In genomic region chr6:53284901-53285300, GRCh38 we compare ENCODE assay signal across 13 cellular contexts.
DNase-seq lines count a peak whose midpoint lies in the region; ATAC-seq and TF ChIP-seq lines count a peak whose summit lies in the region.
"Had no signal": no experiment of that assay in that cellular context is flagged by ENCODE, and none has a peak within 500 bp of the region (broad histone marks: within the 10 kb centered on the region; RNA-seq: fewer than 3 reads in every experiment).

No MANE protein-coding gene starts in this region.

- H3K27me3 ChIP-seq in BLaER1 treated with 17β-estradiol and CSF1 and Interleukin-3, amounts not matched to agents 10 nM and 100 nM: no peaks in the 10 kb centered on the region
- no peaks in the 10 kb centered on the region for H3K27me3 ChIP-seq in Caco-2 (replicated peaks; ENCODE audit: control insufficient read depth, insufficient read depth, low read length)
- no peaks in the 10 kb centered on the region for H3K27me3 ChIP-seq in psoas muscle (ENCODE audit: insufficient read depth in 3 of 3, low read length in 2 of 3)

- no TSS peak for BruUV-seq in Caco-2 (replicated peaks; lab: Mats Ljungman, UMichigan)

- peak; percentile 80 for ATAC-seq in GM18909 (IDR thresholded peaks at IDR 0.05; ENCODE audit: poor library complexity, unreplicated experiment)
- peak; percentile 51 for ATAC-seq in HG02852 (IDR thresholded peaks at IDR 0.05; ENCODE audit: unreplicated experiment)
- ATAC-seq in T-cell (replicated peaks in 1 of 4): peak in 1 of 4 experiments; percentile 28
- no peak for ATAC-seq in psoas muscle
- no peak for ATAC-seq in sciatic nerve
- ATAC-seq: PC-3 had no signal

- DNase-seq in T-cell (no peak), Caco-2 (no peak), NCI-H69 (lab: John Stamatoyannopoulos, UW) (no peak), psoas muscle (no peak), sciatic nerve (ENCODE audit: low spot score) (no peak)
- DNase-seq: aorta, NCI-H1436, nephron progenitor cell had no signal

- peaks cover 22 to 65% (median 49%) of the 10 kb centered on the region in 11 experiments; a peak in 20 of 22 replicates for H3K36me3 ChIP-seq in BLaER1 treated with 17β-estradiol and CSF1 and Interleukin-3, amounts not matched to agents 10 nM and 100 nM
- H3K36me3 ChIP-seq in Caco-2 (ENCODE audit: control insufficient read depth, insufficient read depth, low read length) (no peaks in the 10 kb centered on the region), psoas muscle (ENCODE audit: insufficient read depth in 1 of 2, low read depth in 1 of 2) (no peaks in the 10 kb centered on the region)

- CTCF ChIA-PET in T-cell (lab: Charles Lee) (interaction anchor here (0.5 to 1.3 kb wide), 4 partner anchors 44 to 200 kb away, joined by 3 to 7 read pairs (median 3); no protein-coding TSS in a partner anchor), Caco-2 (lab: Charles Lee) (no interaction called here)

- H3K36me3 Mint-ChIP-seq in T-cell (peaks cover 55% of the 10 kb centered on the region), Caco-2 (ENCODE audit: insufficient read depth, unreplicated experiment) (peaks cover 20% of the 10 kb centered on the region)

- no peak overlapping the region for H3K4me3 ChIP-seq in BLaER1 treated with 17β-estradiol and CSF1 and Interleukin-3, amounts not matched to agents 10 nM and 100 nM
- no peak overlapping the region for H3K4me3 ChIP-seq in Caco-2 (ENCODE audit: low read depth, low read length)
- H3K4me3 ChIP-seq in psoas muscle: no peak overlapping the region

- H3K4me2 ChIP-seq in BLaER1 treated with 17β-estradiol and CSF1 and Interleukin-3, amounts not matched to agents 10 nM and 100 nM: peak overlapping the region in 6 of 11 experiments; percentile 18 to 80 (median 70); a peak in 11 of 22 replicates

- WGBS in psoas muscle, 3 donors: 85 to 88% (median 87%) methylated on average over 4 of the region's 4 CpGs

- peaks cover 0 to 7% (median 0%) of the 10 kb centered on the region in 11 experiments; a peak in 2 of 22 replicates for H3K9me3 ChIP-seq in BLaER1 treated with 17β-estradiol and CSF1 and Interleukin-3, amounts not matched to agents 10 nM and 100 nM (replicated peaks in 1 of 11)
- H3K9me3 ChIP-seq in Caco-2 (no peaks in the 10 kb centered on the region), psoas muscle (no peaks in the 10 kb centered on the region)

- POLR2A ChIA-PET in T-cell (lab: Charles Lee) (interaction anchor here in 1 of 2 donors (0.6 to 1.0 kb wide), 2 partner anchors 26 to 62 kb away, joined by 3 read pairs; no protein-coding TSS in a partner anchor), Caco-2 (lab: Charles Lee) (no interaction called here)

- H3K4me1 ChIP-seq in BLaER1 treated with 17β-estradiol and CSF1 and Interleukin-3, amounts not matched to agents 10 nM and 100 nM: peaks cover 31 to 93% (median 77%) of the 10 kb centered on the region in 10 experiments
- H3K4me1 ChIP-seq in Caco-2 (no peaks in the 10 kb centered on the region), psoas muscle (peaks cover 5% of the 10 kb centered on the region)

- H3K9me3 Mint-ChIP-seq in T-cell (no peaks in the 10 kb centered on the region), Caco-2 (ENCODE audit: unreplicated experiment) (no peaks in the 10 kb centered on the region)
- H3K9me3 Mint-ChIP-seq: nephron progenitor cell had no signal

- H3K4me3 Mint-ChIP-seq in T-cell (peak overlapping the region; percentile 5 to 31 (median 10)), Caco-2 (ENCODE audit: unreplicated experiment) (no peak overlapping the region)
- H3K4me3 Mint-ChIP-seq: nephron progenitor cell had no signal

- H3K27ac Mint-ChIP-seq in T-cell: peak overlapping the region; percentile 30 to 78
- no peak overlapping the region for H3K27ac Mint-ChIP-seq in Caco-2 (ENCODE audit: unreplicated experiment)
- H3K27ac Mint-ChIP-seq: nephron progenitor cell had no signal

- H4K20me1 ChIP-seq in BLaER1 treated with 17β-estradiol and CSF1 and Interleukin-3, amounts not matched to agents 10 nM and 100 nM: peaks cover 0 to 38% (median 17%) of the 10 kb centered on the region in 11 experiments; a peak in 12 of 22 replicates

- peaks cover 48 to 88% (median 73%) of the 10 kb centered on the region in 3 donors for H3K4me1 Mint-ChIP-seq in T-cell
- no peaks in the 10 kb centered on the region for H3K4me1 Mint-ChIP-seq in Caco-2 (ENCODE audit: low read depth, unreplicated experiment)

- no peak for TF ChIP-seq CTCF in Caco-2 (IDR thresholded peaks at IDR 0.05; ENCODE audit: insufficient read depth in 1 of 2, low read depth in 1 of 2, low read length in 1 of 2, severe bottlenecking in 1 of 2, unreplicated experiment in 1 of 2)
- no peak for TF ChIP-seq CTCF in psoas muscle (IDR thresholded peaks at IDR 0.05)

- H3K27me3 Mint-ChIP-seq in T-cell: no peaks in the 10 kb centered on the region
- H3K27me3 Mint-ChIP-seq in Caco-2 (ENCODE audit: insufficient read depth, unreplicated experiment): no peaks in the 10 kb centered on the region

- no peak overlapping the region for H3K9ac ChIP-seq in BLaER1 treated with 17β-estradiol and CSF1 and Interleukin-3, amounts not matched to agents 10 nM and 100 nM

- intact Hi-C loops in Caco-2 (cut with micrococcal nuclease; ENCODE audit: unreplicated experiment) (no loop called here), psoas muscle (cut with DNase I) (no loop called here), sciatic nerve (cut with DNase I) (no loop called here)

- H3K27ac ChIP-seq in BLaER1 treated with 17β-estradiol and CSF1 and Interleukin-3, amounts not matched to agents 10 nM and 100 nM: no peak overlapping the region
- no peak overlapping the region for H3K27ac ChIP-seq in psoas muscle
- H3K27ac ChIP-seq: VCaP had no signal

Comparison
In these comparisons a context has a peak if more than half of its experiments do, and no peak if none do; other contexts are left out.
1. ATAC-seq: peak in GM18909 (single experiment) and HG02852 (single experiment); none in psoas muscle (0 of 4) and sciatic nerve (single experiment).